1 cellular context compared by ENCODE assay signal in the genomic region with DNA sequence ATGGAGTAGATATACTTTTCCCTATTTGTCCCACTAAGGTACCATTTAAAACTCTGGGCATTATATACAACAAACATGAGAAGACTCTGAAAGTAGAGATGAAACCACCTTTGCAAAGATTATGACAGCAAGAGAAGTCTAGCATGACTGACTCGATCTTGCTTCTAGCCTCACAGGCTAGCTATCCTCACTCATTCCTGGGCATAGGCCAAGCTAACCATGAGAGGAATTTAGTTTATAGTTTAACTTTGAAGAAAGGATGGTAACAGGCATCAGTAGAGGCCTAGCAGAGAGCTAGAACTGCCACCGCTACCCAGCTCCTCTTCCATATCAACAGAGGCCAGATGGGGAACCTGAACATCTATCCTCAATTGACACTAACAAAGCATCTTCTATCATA.
TF ChIP-seq lines count a peak whose summit lies in the region.

No MANE protein-coding gene starts in this region.

TF ChIP-seq in GM23338, 12 proteins besides CTCF, POLR2A, EP300 and RAD21 (continued from another document):
- TF ChIP-seq, protein P1, sequence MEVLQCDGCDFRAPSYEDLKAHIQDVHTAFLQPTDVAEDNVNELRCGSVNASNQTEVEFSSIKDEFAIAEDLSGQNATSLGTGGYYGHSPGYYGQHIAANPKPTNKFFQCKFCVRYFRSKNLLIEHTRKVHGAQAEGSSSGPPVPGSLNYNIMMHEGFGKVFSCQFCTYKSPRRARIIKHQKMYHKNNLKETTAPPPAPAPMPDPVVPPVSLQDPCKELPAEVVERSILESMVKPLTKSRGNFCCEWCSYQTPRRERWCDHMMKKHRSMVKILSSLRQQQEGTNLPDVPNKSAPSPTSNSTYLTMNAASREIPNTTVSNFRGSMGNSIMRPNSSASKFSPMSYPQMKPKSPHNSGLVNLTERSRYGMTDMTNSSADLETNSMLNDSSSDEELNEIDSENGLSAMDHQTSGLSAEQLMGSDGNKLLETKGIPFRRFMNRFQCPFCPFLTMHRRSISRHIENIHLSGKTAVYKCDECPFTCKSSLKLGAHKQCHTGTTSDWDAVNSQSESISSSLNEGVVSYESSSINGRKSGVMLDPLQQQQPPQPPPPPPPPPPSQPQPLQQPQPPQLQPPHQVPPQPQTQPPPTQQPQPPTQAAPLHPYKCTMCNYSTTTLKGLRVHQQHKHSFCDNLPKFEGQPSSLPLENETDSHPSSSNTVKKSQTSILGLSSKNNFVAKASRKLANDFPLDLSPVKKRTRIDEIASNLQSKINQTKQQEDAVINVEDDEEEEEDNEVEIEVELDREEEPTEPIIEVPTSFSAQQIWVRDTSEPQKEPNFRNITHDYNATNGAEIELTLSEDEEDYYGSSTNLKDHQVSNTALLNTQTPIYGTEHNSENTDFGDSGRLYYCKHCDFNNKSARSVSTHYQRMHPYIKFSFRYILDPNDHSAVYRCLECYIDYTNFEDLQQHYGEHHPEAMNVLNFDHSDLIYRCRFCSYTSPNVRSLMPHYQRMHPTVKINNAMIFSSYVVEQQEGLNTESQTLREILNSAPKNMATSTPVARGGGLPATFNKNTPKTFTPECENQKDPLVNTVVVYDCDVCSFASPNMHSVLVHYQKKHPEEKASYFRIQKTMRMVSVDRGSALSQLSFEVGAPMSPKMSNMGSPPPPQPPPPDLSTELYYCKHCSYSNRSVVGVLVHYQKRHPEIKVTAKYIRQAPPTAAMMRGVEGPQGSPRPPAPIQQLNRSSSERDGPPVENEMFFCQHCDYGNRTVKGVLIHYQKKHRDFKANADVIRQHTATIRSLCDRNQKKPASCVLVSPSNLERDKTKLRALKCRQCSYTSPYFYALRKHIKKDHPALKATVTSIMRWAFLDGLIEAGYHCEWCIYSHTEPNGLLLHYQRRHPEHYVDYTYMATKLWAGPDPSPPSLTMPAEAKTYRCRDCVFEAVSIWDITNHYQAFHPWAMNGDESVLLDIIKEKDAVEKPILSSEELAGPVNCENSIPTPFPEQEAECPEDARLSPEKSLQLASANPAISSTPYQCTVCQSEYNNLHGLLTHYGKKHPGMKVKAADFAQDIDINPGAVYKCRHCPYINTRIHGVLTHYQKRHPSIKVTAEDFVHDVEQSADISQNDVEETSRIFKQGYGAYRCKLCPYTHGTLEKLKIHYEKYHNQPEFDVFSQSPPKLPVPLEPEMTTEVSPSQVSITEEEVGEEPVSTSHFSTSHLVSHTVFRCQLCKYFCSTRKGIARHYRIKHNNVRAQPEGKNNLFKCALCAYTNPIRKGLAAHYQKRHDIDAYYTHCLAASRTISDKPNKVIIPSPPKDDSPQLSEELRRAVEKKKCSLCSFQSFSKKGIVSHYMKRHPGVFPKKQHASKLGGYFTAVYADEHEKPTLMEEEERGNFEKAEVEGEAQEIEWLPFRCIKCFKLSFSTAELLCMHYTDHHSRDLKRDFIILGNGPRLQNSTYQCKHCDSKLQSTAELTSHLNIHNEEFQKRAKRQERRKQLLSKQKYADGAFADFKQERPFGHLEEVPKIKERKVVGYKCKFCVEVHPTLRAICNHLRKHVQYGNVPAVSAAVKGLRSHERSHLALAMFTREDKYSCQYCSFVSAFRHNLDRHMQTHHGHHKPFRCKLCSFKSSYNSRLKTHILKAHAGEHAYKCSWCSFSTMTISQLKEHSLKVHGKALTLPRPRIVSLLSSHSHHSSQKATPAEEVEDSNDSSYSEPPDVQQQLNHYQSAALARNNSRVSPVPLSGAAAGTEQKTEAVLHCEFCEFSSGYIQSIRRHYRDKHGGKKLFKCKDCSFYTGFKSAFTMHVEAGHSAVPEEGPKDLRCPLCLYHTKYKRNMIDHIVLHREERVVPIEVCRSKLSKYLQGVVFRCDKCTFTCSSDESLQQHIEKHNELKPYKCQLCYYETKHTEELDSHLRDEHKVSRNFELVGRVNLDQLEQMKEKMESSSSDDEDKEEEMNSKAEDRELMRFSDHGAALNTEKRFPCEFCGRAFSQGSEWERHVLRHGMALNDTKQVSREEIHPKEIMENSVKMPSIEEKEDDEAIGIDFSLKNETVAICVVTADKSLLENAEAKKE (CRISPR knock-in tag; IDR thresholded peaks at IDR 0.05), result no peak
- TF ChIP-seq CREB1 (CRISPR knock-in tag; IDR thresholded peaks at IDR 0.05; ENCODE audit: low read depth) (no peak), POLR2AphosphoS5 (IDR thresholded peaks at IDR 0.05; ENCODE audit: low read depth) (no peak), JUNB (IDR thresholded peaks at IDR 0.05; ENCODE audit: unreplicated experiment) (no peak), STAT1 (IDR thresholded peaks at IDR 0.05; ENCODE audit: unreplicated experiment) (no peak), ZNF114 (CRISPR knock-in tag; IDR thresholded peaks at IDR 0.05) (no peak), EZH2phosphoT487 (IDR thresholded peaks at IDR 0.05; ENCODE audit: unreplicated experiment) (no peak)
- TF ChIP-seq, protein P2, sequence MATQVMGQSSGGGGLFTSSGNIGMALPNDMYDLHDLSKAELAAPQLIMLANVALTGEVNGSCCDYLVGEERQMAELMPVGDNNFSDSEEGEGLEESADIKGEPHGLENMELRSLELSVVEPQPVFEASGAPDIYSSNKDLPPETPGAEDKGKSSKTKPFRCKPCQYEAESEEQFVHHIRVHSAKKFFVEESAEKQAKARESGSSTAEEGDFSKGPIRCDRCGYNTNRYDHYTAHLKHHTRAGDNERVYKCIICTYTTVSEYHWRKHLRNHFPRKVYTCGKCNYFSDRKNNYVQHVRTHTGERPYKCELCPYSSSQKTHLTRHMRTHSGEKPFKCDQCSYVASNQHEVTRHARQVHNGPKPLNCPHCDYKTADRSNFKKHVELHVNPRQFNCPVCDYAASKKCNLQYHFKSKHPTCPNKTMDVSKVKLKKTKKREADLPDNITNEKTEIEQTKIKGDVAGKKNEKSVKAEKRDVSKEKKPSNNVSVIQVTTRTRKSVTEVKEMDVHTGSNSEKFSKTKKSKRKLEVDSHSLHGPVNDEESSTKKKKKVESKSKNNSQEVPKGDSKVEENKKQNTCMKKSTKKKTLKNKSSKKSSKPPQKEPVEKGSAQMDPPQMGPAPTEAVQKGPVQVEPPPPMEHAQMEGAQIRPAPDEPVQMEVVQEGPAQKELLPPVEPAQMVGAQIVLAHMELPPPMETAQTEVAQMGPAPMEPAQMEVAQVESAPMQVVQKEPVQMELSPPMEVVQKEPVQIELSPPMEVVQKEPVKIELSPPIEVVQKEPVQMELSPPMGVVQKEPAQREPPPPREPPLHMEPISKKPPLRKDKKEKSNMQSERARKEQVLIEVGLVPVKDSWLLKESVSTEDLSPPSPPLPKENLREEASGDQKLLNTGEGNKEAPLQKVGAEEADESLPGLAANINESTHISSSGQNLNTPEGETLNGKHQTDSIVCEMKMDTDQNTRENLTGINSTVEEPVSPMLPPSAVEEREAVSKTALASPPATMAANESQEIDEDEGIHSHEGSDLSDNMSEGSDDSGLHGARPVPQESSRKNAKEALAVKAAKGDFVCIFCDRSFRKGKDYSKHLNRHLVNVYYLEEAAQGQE (IDR thresholded peaks at IDR 0.05; ENCODE audit: unreplicated experiment), result no peak
